16 cellular contexts compared by ENCODE assay signal in genomic region chr9:14573319-14573718, GRCh38.
DNase-seq lines count a peak whose midpoint lies in the region; ATAC-seq and TF ChIP-seq lines count a peak whose summit lies in the region.
"Had no signal": no experiment of that assay in that cellular context is flagged by ENCODE, and none has a peak within 500 bp of the region (broad histone marks: within the 10 kb centered on the region; RNA-seq: fewer than 3 reads in every experiment).

No MANE protein-coding gene starts in this region.

- no peak overlapping the region for H2BK12ac ChIP-seq in mesenchymal stem cell (ENCODE audit: low read length in 2 of 2)

- no peak overlapping the region for H4K8ac ChIP-seq in mesenchymal stem cell (ENCODE audit: low read length)

- DNase-seq in NCI-H1417 (lab: John Stamatoyannopoulos, UW): peak in 2 of 3 experiments; percentile 27 to 51
- no peak for DNase-seq in NCI-H1417 treated with DMSO at 0.1 percent for 48 hours (lab: John Stamatoyannopoulos, UW)
- DNase-seq in LNCaP clone FGC (ENCODE audit: low read depth): peak; percentile 14
- DNase-seq in PC-3: peak; percentile 26
- DNase-seq in mesenchymal stem cell: peak; percentile 18
- no peak for DNase-seq in stimulated activated naive CD4-positive, alpha-beta T cell treated with Interleukin-2 at 50 U/mL for 16 hours (lab: John Stamatoyannopoulos, UW)
- DNase-seq: ACHN; Calu3; CD4-positive, alpha-beta T cell; DMS 273 treated with DMSO at 0.1 percent for 48 hours; GF-D8; HFFc6 had no signal

- H3K4me2 ChIP-seq in PC-3 (ENCODE audit: low read length) (no peak overlapping the region), mesenchymal stem cell (ENCODE audit: low read length, poor library complexity, severe bottlenecking) (no peak overlapping the region)
- H3K4me2 ChIP-seq: BLaER1 treated with 17β-estradiol and CSF1 and Interleukin-3, amounts not matched to agents 10 nM and 100 nM had no signal

- H2BK5ac ChIP-seq in mesenchymal stem cell (ENCODE audit: low read depth, low read length, poor library complexity, severe bottlenecking): no peak overlapping the region

- no peak overlapping the region for H2BK15ac ChIP-seq in mesenchymal stem cell (ENCODE audit: low read depth, poor library complexity, severe bottlenecking)

- WGBS in mesenchymal stem cell: no CpG with 5 or more reads among the region's 4 CpGs

- H3K4ac ChIP-seq in mesenchymal stem cell (ENCODE audit: low read depth in 1 of 2, low read length in 2 of 2): no peak overlapping the region

- H3F3A ChIP-seq in PC-3 (ENCODE audit: low read length, unreplicated experiment): no peaks in the 10 kb centered on the region

- CTCF ChIA-PET in PC-3 (lab: Charles Lee): no interaction called here

- TF ChIP-seq CTCF in LNCaP clone FGC (IDR thresholded peaks at IDR 0.05; ENCODE audit: control insufficient read depth, extremely low read depth, insufficient read depth) (no peak), PC-3 (conservative IDR thresholded peaks at IDR 0.05; ENCODE audit: low read depth, low read length) (no peak)

- no peak overlapping the region for H3K23ac ChIP-seq in mesenchymal stem cell (ENCODE audit: low read length in 2 of 2)

- no peaks in the 10 kb centered on the region for H4K20me1 ChIP-seq in PC-3 (ENCODE audit: low read length)
- H4K20me1 ChIP-seq: BLaER1 treated with 17β-estradiol and CSF1 and Interleukin-3, amounts not matched to agents 10 nM and 100 nM had no signal

- no TSS peak for BruUV-seq in PC-3 (replicated peaks; lab: Mats Ljungman, UMichigan)

- POLR2A ChIA-PET in PC-3 (lab: Charles Lee; ENCODE audit: unreplicated experiment): no interaction called here

- no peak overlapping the region for H3K14ac ChIP-seq in mesenchymal stem cell (ENCODE audit: low read length in 2 of 2)

- intact Hi-C loops in PC-3 (cut with micrococcal nuclease): no loop called here

- H3K27ac ChIP-seq in PC-3 (ENCODE audit: low read length): no peak overlapping the region
- no peak overlapping the region for H3K27ac ChIP-seq in mesenchymal stem cell (ENCODE audit: low read length, poor library complexity, severe bottlenecking)
- H3K27ac ChIP-seq: BLaER1 treated with 17β-estradiol and CSF1 and Interleukin-3, amounts not matched to agents 10 nM and 100 nM had no signal

- H2AFZ ChIP-seq in PC-3 (ENCODE audit: low read length): no peak overlapping the region
- no peak overlapping the region for H2AFZ ChIP-seq in mesenchymal stem cell (ENCODE audit: low read depth, low read length)

- no peaks in the 10 kb centered on the region for H3K36me3 ChIP-seq in PC-3 (ENCODE audit: low read depth, low read length)
- no peaks in the 10 kb centered on the region for H3K36me3 ChIP-seq in mesenchymal stem cell (ENCODE audit: control insufficient read depth in 1 of 2, insufficient read depth in 2 of 2, low read depth in 1 of 2, low read length in 2 of 2)
- H3K36me3 ChIP-seq: BLaER1 treated with 17β-estradiol and CSF1 and Interleukin-3, amounts not matched to agents 10 nM and 100 nM; HAP-1 had no signal

- H3K4me3 ChIP-seq in LNCaP clone FGC (ENCODE audit: low read depth, low read length) (no peak overlapping the region), PC-3 (ENCODE audit: low read length) (no peak overlapping the region), mesenchymal stem cell (ENCODE audit: insufficient read depth in 1 of 2, low read depth in 1 of 2, low read length in 2 of 2) (no peak overlapping the region)
- H3K4me3 ChIP-seq: BLaER1 treated with 17β-estradiol and CSF1 and Interleukin-3, amounts not matched to agents 10 nM and 100 nM; HAP-1 had no signal

- H2BK120ac ChIP-seq in mesenchymal stem cell (ENCODE audit: low read depth, low read length): no peak overlapping the region

- peaks cover 5% of the 10 kb centered on the region; the same call in 1 of the 2 replicates for H3K4me1 ChIP-seq in PC-3 (ENCODE audit: insufficient read depth, low read length)
- no peaks in the 10 kb centered on the region for H3K4me1 ChIP-seq in mesenchymal stem cell (ENCODE audit: control insufficient read depth, insufficient read depth, low read depth, low read length)
- H3K4me1 ChIP-seq: BLaER1 treated with 17β-estradiol and CSF1 and Interleukin-3, amounts not matched to agents 10 nM and 100 nM; HAP-1 had no signal

- H3K9me2 ChIP-seq in PC-3 (replicated peaks; ENCODE audit: low read length): no peaks in the 10 kb centered on the region

- no peak overlapping the region for H3K18ac ChIP-seq in mesenchymal stem cell (ENCODE audit: low read depth in 1 of 2, low read length in 2 of 2)

- ATAC-seq in PC-3 (peak; percentile 57), GM21717 (IDR thresholded peaks at IDR 0.05; ENCODE audit: unreplicated experiment) (no peak)
- ATAC-seq: HepG2 had no signal

- no peaks in the 10 kb centered on the region for H3K79me1 ChIP-seq in mesenchymal stem cell (replicated peaks; ENCODE audit: low read length, poor library complexity, severe bottlenecking)

- no peak overlapping the region for H4K91ac ChIP-seq in mesenchymal stem cell (ENCODE audit: low read length)

- H3K9me3 ChIP-seq in PC-3 (ENCODE audit: low read length) (no peaks in the 10 kb centered on the region), mesenchymal stem cell (ENCODE audit: control insufficient read depth, low read length) (peaks cover 9% of the 10 kb centered on the region)
- H3K9me3 ChIP-seq: HAP-1 had no signal

- H3K27me3 ChIP-seq in PC-3 (ENCODE audit: low read length): no peaks in the 10 kb centered on the region
- no peaks in the 10 kb centered on the region for H3K27me3 ChIP-seq in mesenchymal stem cell (ENCODE audit: control insufficient read depth in 1 of 2, insufficient read depth in 1 of 2, low read length in 2 of 2)
- H3K27me3 ChIP-seq: BLaER1 treated with 17β-estradiol and CSF1 and Interleukin-3, amounts not matched to agents 10 nM and 100 nM had no signal

- H3K9ac ChIP-seq in PC-3 (ENCODE audit: low read length) (no peak overlapping the region), mesenchymal stem cell (ENCODE audit: low read length) (no peak overlapping the region)
- H3K9ac ChIP-seq: BLaER1 treated with 17β-estradiol and CSF1 and Interleukin-3, amounts not matched to agents 10 nM and 100 nM had no signal

- H2AK5ac ChIP-seq in mesenchymal stem cell (ENCODE audit: low read length, severe bottlenecking): no peak overlapping the region

- no peaks in the 10 kb centered on the region for H3K79me2 ChIP-seq in PC-3 (ENCODE audit: low read length)

Comparison
In these comparisons a context has a peak if more than half of its experiments do, and no peak if none do; other contexts are left out.
1. DNase-seq: peak in NCI-H1417 (2 of 3), LNCaP clone FGC (single experiment), PC-3 (single experiment) and mesenchymal stem cell (single experiment); none in NCI-H1417 treated with DMSO at 0.1 percent for 48 hours (single experiment) and stimulated activated naive CD4-positive, alpha-beta T cell treated with Interleukin-2 at 50 U/mL for 16 hours (single experiment).